Comparison of ENCODE assay signal across 8 cellular contexts in genomic region chr7:105010538-105011523, GRCh38. TPM values are rescaled to one million over a fixed set of nuclear protein-coding genes. Genes with fewer than 3 reads are reported as not detected.
DNase-seq lines count a peak whose midpoint lies in the region; ATAC-seq, FAIRE-seq and TF ChIP-seq lines count a peak whose summit lies in the region.

No MANE protein-coding gene starts in this region.

- H3K36me3 ChIP-seq in bronchial epithelial cell (ENCODE audit: control insufficient read depth, insufficient read depth, low read length) (peaks cover 3% of the 10 kb centered on the region), mesenchymal stem cell (ENCODE audit: control insufficient read depth in 1 of 2, insufficient read depth in 2 of 2, low read depth in 1 of 2, low read length in 2 of 2) (peaks cover 7 to 33% of the 10 kb centered on the region in 2 experiments), uterus (no peaks in the 10 kb centered on the region)

- no peaks in the 10 kb centered on the region for H3K79me1 ChIP-seq in mesenchymal stem cell (replicated peaks; ENCODE audit: low read length, poor library complexity, severe bottlenecking)

- DNase-seq in AML-193 (lab: John Stamatoyannopoulos, UW) (peak; percentile 17 to 24), bronchial epithelial cell (ENCODE audit: low read depth) (no peak), mesenchymal stem cell (peak; percentile 43), uterus (no peak)
- no peak for DNase-seq in Jurkat, Clone E6-1 (ENCODE audit: low read depth, low spot score)

- no peak overlapping the region for H2AK5ac ChIP-seq in mesenchymal stem cell (ENCODE audit: low read length, severe bottlenecking)

- ATAC-seq in GM18505 (IDR thresholded peaks at IDR 0.05; ENCODE audit: unreplicated experiment) (no peak), GM18870 (IDR thresholded peaks at IDR 0.05; ENCODE audit: unreplicated experiment) (no peak), GM21367 (IDR thresholded peaks at IDR 0.05; ENCODE audit: unreplicated experiment) (no peak)

- H3K27me3 ChIP-seq in bronchial epithelial cell (ENCODE audit: control insufficient read depth, insufficient read depth, low read length) (no peaks in the 10 kb centered on the region), mesenchymal stem cell (ENCODE audit: control insufficient read depth in 1 of 2, insufficient read depth in 1 of 2, low read length in 2 of 2) (no peaks in the 10 kb centered on the region), uterus (no peaks in the 10 kb centered on the region)

- no peak overlapping the region for H2AFZ ChIP-seq in mesenchymal stem cell (ENCODE audit: low read depth, low read length)

- H3K18ac ChIP-seq in mesenchymal stem cell (ENCODE audit: low read depth in 1 of 2, low read length in 2 of 2), result no peak overlapping the region

- H4K8ac ChIP-seq in mesenchymal stem cell (ENCODE audit: low read length), result no peak overlapping the region

- H3K4me3 ChIP-seq in Jurkat, Clone E6-1 (ENCODE audit: low read length), result peak overlapping the region; percentile 98
- peak overlapping the region; percentile 100 for H3K4me3 ChIP-seq in bronchial epithelial cell (ENCODE audit: low read depth, low read length)
- H3K4me3 ChIP-seq in mesenchymal stem cell (ENCODE audit: insufficient read depth in 1 of 2, low read depth in 1 of 2, low read length in 2 of 2), result peak overlapping the region in 1 of 2 experiments; percentile 98
- H3K4me3 ChIP-seq in uterus, result peak overlapping the region; percentile 97 to 99

- H2BK12ac ChIP-seq in mesenchymal stem cell (ENCODE audit: low read length in 2 of 2), result no peak overlapping the region

- H3K9me3 ChIP-seq in mesenchymal stem cell (ENCODE audit: control insufficient read depth, low read length) (no peaks in the 10 kb centered on the region), uterus (no peaks in the 10 kb centered on the region)

- H3K4me1 ChIP-seq in mesenchymal stem cell (ENCODE audit: control insufficient read depth, insufficient read depth, low read depth, low read length) (peaks cover 4% of the 10 kb centered on the region), uterus (no peaks in the 10 kb centered on the region)

- H3K9ac ChIP-seq in mesenchymal stem cell (ENCODE audit: low read length), result peak overlapping the region; percentile 100

- TF ChIP-seq POLR2A in uterus (IDR thresholded peaks at IDR 0.05) (no peak), GM18505 (IDR thresholded peaks at IDR 0.05; ENCODE audit: borderline replicate concordance, extremely low read depth, insufficient read depth, insufficient read length) (no peak)

- no peak overlapping the region for H2BK15ac ChIP-seq in mesenchymal stem cell (ENCODE audit: low read depth, poor library complexity, severe bottlenecking)

- no peak for TF ChIP-seq CTCF in bronchial epithelial cell (IDR thresholded peaks at IDR 0.05; ENCODE audit: insufficient read depth, low read length, severe bottlenecking)
- no peak for TF ChIP-seq CTCF in uterus (IDR thresholded peaks at IDR 0.05)

- no peak overlapping the region for H4K91ac ChIP-seq in mesenchymal stem cell (ENCODE audit: low read length)

- H3K4ac ChIP-seq in mesenchymal stem cell (ENCODE audit: low read depth in 1 of 2, low read length in 2 of 2), result no peak overlapping the region

- no peak overlapping the region for H3K23ac ChIP-seq in mesenchymal stem cell (ENCODE audit: low read length in 2 of 2)

- no peak overlapping the region for H3K14ac ChIP-seq in mesenchymal stem cell (ENCODE audit: low read length in 2 of 2)

- H2BK5ac ChIP-seq in mesenchymal stem cell (ENCODE audit: low read depth, low read length, poor library complexity, severe bottlenecking), result no peak overlapping the region

- intact Hi-C loops in uterus (cut with DNase I; ENCODE audit: low total_unique reads), result no loop called here

- FAIRE-seq in bronchial epithelial cell (lab: Jason Lieb, UNC), result no peak

- H3K4me2 ChIP-seq in mesenchymal stem cell (ENCODE audit: low read length, poor library complexity, severe bottlenecking), result peak overlapping the region; percentile 69

- H3K27ac ChIP-seq in mesenchymal stem cell (ENCODE audit: low read length, poor library complexity, severe bottlenecking), result peak overlapping the region; percentile 6
- peak overlapping the region; percentile 99 to 100 for H3K27ac ChIP-seq in uterus

- WGBS in mesenchymal stem cell, result 37% methylated on average over 4 of the region's 7 CpGs

- no peak overlapping the region for H2BK120ac ChIP-seq in mesenchymal stem cell (ENCODE audit: low read depth, low read length)

RNA-seq across cellular contexts. Expression of gene KMT2E, which starts 3.2 kb away (rescaled TPM):
- 24.1 TPM for polyA plus RNA-seq in Jurkat, Clone E6-1 (2012; ENCODE audit: insufficient read depth, insufficient read length)
- total RNA-seq in bronchial epithelial cell (73.9 and 79.8 TPM in 2 replicates), uterus (100 to 1,000 TPM in 3 of 4 donors, 10 to 100 TPM in 1; 61.5 to 208 (median 148) TPM)
- 37.5 TPM for polyA plus RNA-seq in mesenchymal stem cell (2013, experiment 1 of 2)
- polyA plus RNA-seq in mesenchymal stem cell (2013, experiment 2 of 2), result 35.8 TPM

Comparison
In these comparisons a context has a peak if more than half of its experiments do, and no peak if none do; other contexts are left out.
1. DNase-seq: peak in AML-193 (2 of 2) and mesenchymal stem cell (single experiment); none in Jurkat, Clone E6-1 (single experiment), bronchial epithelial cell (single experiment) and uterus (0 of 2).